Comparison of ENCODE assay signal across 8 cellular contexts in genomic region chr14:56580317-56580711, GRCh38. TPM values are rescaled to one million over a fixed set of nuclear protein-coding genes. Genes with fewer than 3 reads are reported as not detected.
DNase-seq lines count a peak whose midpoint lies in the region; TF ChIP-seq lines count a peak whose summit lies in the region.

No MANE protein-coding gene starts in this region.

- TF ChIP-seq EP300 in esophagus muscularis mucosa (IDR thresholded peaks at IDR 0.05): no peak

- H3K9me3 Mint-ChIP-seq in activated naive CD4-positive, alpha-beta T cell treated with anti-CD3 and anti-CD28 coated beads, Interleukin-2, amount 10 ng/mL, durations not matched to agents 7 days and 5 days: no peaks in the 10 kb centered on the region

- TF ChIP-seq POLR2A in esophagus muscularis mucosa (IDR thresholded peaks at IDR 0.05; ENCODE audit: low read depth): no peak

- 7% methylated on average over 6 of the region's 6 CpGs for WGBS in esophagus muscularis mucosa

- peak overlapping the region; percentile 85 for H3K4me3 Mint-ChIP-seq in activated naive CD4-positive, alpha-beta T cell treated with anti-CD3 and anti-CD28 coated beads, Interleukin-2, amount 10 ng/mL, durations not matched to agents 7 days and 5 days

- intact Hi-C loops in esophagus muscularis mucosa (cut with DNase I): no loop called here
- intact Hi-C loops in head of caudate nucleus (cut with DNase I): no loop called here

- H3K36me3 Mint-ChIP-seq in activated naive CD4-positive, alpha-beta T cell treated with anti-CD3 and anti-CD28 coated beads, Interleukin-2, amount 10 ng/mL, durations not matched to agents 7 days and 5 days: peaks cover 9% of the 10 kb centered on the region

- H3K4me3 ChIP-seq in NT2/D1 (ENCODE audit: insufficient read length, low read depth) (peak overlapping the region; percentile 96), esophagus muscularis mucosa (peak overlapping the region; percentile 75 to 97 (median 88)), retinal pigment epithelial cell (ENCODE audit: low read length) (peak overlapping the region; percentile 69)

- peak overlapping the region; percentile 94 for H3K9ac ChIP-seq in NT2/D1 (ENCODE audit: insufficient read length, low read depth)

- peak overlapping the region; percentile 92 for H3K27ac Mint-ChIP-seq in activated naive CD4-positive, alpha-beta T cell treated with anti-CD3 and anti-CD28 coated beads, Interleukin-2, amount 10 ng/mL, durations not matched to agents 7 days and 5 days

- CTCF ChIA-PET in activated naive CD4-positive, alpha-beta T cell treated with anti-CD3 and anti-CD28 coated beads, Interleukin-2, amount 10 ng/mL, durations not matched to agents 7 days and 5 days (lab: Charles Lee): interaction anchor here (2.1 kb wide), 1 partner anchor 9 kb away, joined by 10 read pairs; no protein-coding TSS in a partner anchor

- H3K36me3 ChIP-seq in NT2/D1 (ENCODE audit: insufficient read depth, insufficient read length, low read length) (no peaks in the 10 kb centered on the region), esophagus muscularis mucosa (peaks cover 0 to 1% (median 0%) of the 10 kb centered on the region in 4 donors)

- no peak for TF ChIP-seq CTCF in esophagus muscularis mucosa (IDR thresholded peaks at IDR 0.05)
- no peak for TF ChIP-seq CTCF in retinal pigment epithelial cell (conservative IDR thresholded peaks at IDR 0.05; ENCODE audit: low read depth, low read length)

- peak overlapping the region in 3 of 4 donors; percentile 79 to 82 (median 81) for H3K27ac ChIP-seq in esophagus muscularis mucosa (replicated peaks in 1 of 4)

- H3K4me1 Mint-ChIP-seq in activated naive CD4-positive, alpha-beta T cell treated with anti-CD3 and anti-CD28 coated beads, Interleukin-2, amount 10 ng/mL, durations not matched to agents 7 days and 5 days: peaks cover 27% of the 10 kb centered on the region

- H3K27me3 Mint-ChIP-seq in activated naive CD4-positive, alpha-beta T cell treated with anti-CD3 and anti-CD28 coated beads, Interleukin-2, amount 10 ng/mL, durations not matched to agents 7 days and 5 days: peaks cover 6% of the 10 kb centered on the region

- no peaks in the 10 kb centered on the region for H3K9me3 ChIP-seq in NT2/D1 (ENCODE audit: insufficient read depth, low read length)
- no peaks in the 10 kb centered on the region for H3K9me3 ChIP-seq in esophagus muscularis mucosa

- DNase-seq in activated naive CD4-positive, alpha-beta T cell treated with anti-CD3 and anti-CD28 coated beads, Interleukin-2, amount 10 ng/mL, durations not matched to agents 7 days and 5 days: no peak
- no peak for DNase-seq in activated naive CD4-positive, alpha-beta T cell (lab: John Stamatoyannopoulos, UW)
- no peak for DNase-seq in NT2/D1 (ENCODE audit: low read depth, low spot score)
- no peak for DNase-seq in esophagus muscularis mucosa (ENCODE audit: extremely low spot score)
- DNase-seq in retinal pigment epithelial cell (ENCODE audit: low read depth): no peak
- no peak for DNase-seq in hypothalamus (lab: John Stamatoyannopoulos, UW)
- DNase-seq in activated effector memory CD4-positive, alpha-beta T cell treated with anti-CD3 and anti-CD28 coated beads, Interleukin-2, amount 50 U/mL, for 16 hours: no peak
- DNase-seq in head of caudate nucleus: no peak

- H3K27me3 ChIP-seq in NT2/D1 (ENCODE audit: insufficient read depth, insufficient read length): no peaks in the 10 kb centered on the region
- no peaks in the 10 kb centered on the region for H3K27me3 ChIP-seq in esophagus muscularis mucosa

- H3K4me1 ChIP-seq in NT2/D1 (ENCODE audit: insufficient read depth, insufficient read length) (no peaks in the 10 kb centered on the region), esophagus muscularis mucosa (peaks cover 20 to 40% (median 34%) of the 10 kb centered on the region in 4 donors)

RNA-seq across cellular contexts. Expression of gene TMEM260, which starts 0.7 kb away (rescaled TPM):
- 10 to 100 TPM in 3 of 4 donors, 1 to 10 TPM in 1; 5.8 to 15.5 (median 11.7) TPM for total RNA-seq in esophagus muscularis mucosa
